Comparison of ENCODE assay signal across 8 cellular contexts in genomic region chr3:53130179-53131135, GRCh38.
A peak's percentile ranks its signal among the peaks of the same experiment; 100 is the strongest.
DNase-seq lines count a peak whose midpoint lies in the region; ATAC-seq and TF ChIP-seq lines count a peak whose summit lies in the region.

Gene RFT1, minus strand, starts transcription at chr3:53130435. Its CDS starts 35 bp downstream, at chr3:53130400.

- H3K4me3 ChIP-seq in AG10803 (ENCODE audit: low read length) (peak within 1 kb of the TSS; percentile 95), choroid plexus epithelial cell (ENCODE audit: low read depth, low read length) (peak within 1 kb of the TSS; percentile 94)

- DNase-seq in AG10803 (ENCODE audit: low read depth) (peak; percentile 96), NCI-H524 treated with DMSO at 0.1 percent for 48 hours (lab: John Stamatoyannopoulos, UW) (peak; percentile 63), choroid plexus epithelial cell (ENCODE audit: low read depth) (peak; percentile 98), kidney glomerular epithelial cell (lab: John Stamatoyannopoulos, UW) (peak; percentile 92)
- DNase-seq in activated CD4-positive, alpha-beta T cell treated with anti-CD3 and anti-CD28 coated beads for 4 hours, result peak; percentile 97 to 99
- DNase-seq in stimulated activated CD4-positive, alpha-beta T cell treated with anti-CD3 and anti-CD28 coated beads, Interleukin-15, amount 100 ng/mL, for 48 hours (ENCODE audit: low read depth in 2 of 2), result peak; percentile 93 to 98

- peak; percentile 72 for ATAC-seq in GM19043 (IDR thresholded peaks at IDR 0.05; ENCODE audit: low read depth, unreplicated experiment)
- peak; percentile 68 for ATAC-seq in HG03378 (IDR thresholded peaks at IDR 0.05; ENCODE audit: unreplicated experiment)

- TF ChIP-seq CTCF in AG10803 (conservative IDR thresholded peaks at IDR 0.05; ENCODE audit: low read length) (0 out of 2 replicates have a peak, but pooled peaks have one; percentile 4), choroid plexus epithelial cell (conservative IDR thresholded peaks at IDR 0.05; ENCODE audit: low read depth, low read length) (no peak)

Comparison
In these comparisons a context has a peak if more than half of its experiments do, and no peak if none do; other contexts are left out.
1. Peak in every context shown above with its lines: DNase-seq, ATAC-seq and H3K4me3 ChIP-seq.